3 cellular contexts compared by ENCODE assay signal in genomic region chr9:127509261-127509954, GRCh38.
A peak's percentile ranks its signal among the peaks of the same experiment; 100 is the strongest.
TF ChIP-seq lines count a peak whose summit lies in the region.

No MANE protein-coding gene starts in this region.

TF ChIP-seq in IMR-90, 13 proteins besides CTCF, POLR2A, EP300 and RAD21:
- no peak for TF ChIP-seq CEBPB (IDR thresholded peaks at IDR 0.05; ENCODE audit: low read depth, low read length)
- TF ChIP-seq, protein P1, sequence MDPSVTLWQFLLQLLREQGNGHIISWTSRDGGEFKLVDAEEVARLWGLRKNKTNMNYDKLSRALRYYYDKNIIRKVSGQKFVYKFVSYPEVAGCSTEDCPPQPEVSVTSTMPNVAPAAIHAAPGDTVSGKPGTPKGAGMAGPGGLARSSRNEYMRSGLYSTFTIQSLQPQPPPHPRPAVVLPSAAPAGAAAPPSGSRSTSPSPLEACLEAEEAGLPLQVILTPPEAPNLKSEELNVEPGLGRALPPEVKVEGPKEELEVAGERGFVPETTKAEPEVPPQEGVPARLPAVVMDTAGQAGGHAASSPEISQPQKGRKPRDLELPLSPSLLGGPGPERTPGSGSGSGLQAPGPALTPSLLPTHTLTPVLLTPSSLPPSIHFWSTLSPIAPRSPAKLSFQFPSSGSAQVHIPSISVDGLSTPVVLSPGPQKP (IDR thresholded peaks at IDR 0.05; ENCODE audit: borderline replicate concordance, low read depth, low read length): no peak
- no peak for TF ChIP-seq MAFK (IDR thresholded peaks at IDR 0.05; ENCODE audit: low read depth, low read length)
- no peak for TF ChIP-seq RCOR1 (IDR thresholded peaks at IDR 0.05; ENCODE audit: insufficient replicate concordance, low read length)
- no peak for TF ChIP-seq MAZ (IDR thresholded peaks at IDR 0.05; ENCODE audit: borderline replicate concordance, low read depth, low read length)
- TF ChIP-seq RFX5 (IDR thresholded peaks at IDR 0.05; ENCODE audit: low read depth, low read length): no peak

TF ChIP-seq in H1, 55 proteins besides CTCF, POLR2A, EP300 and RAD21:
- TF ChIP-seq SIRT6 (IDR thresholded peaks at IDR 0.05; ENCODE audit: low read length) (no peak), NANOG (IDR thresholded peaks at IDR 0.05; ENCODE audit: insufficient read depth, low read depth, low read length, poor library complexity, severe bottlenecking) (no peak), KDM1A (IDR thresholded peaks at IDR 0.05; ENCODE audit: borderline replicate concordance, low read length) (peak; percentile 54; the same call in 1 of the 2 replicates), TBP (IDR thresholded peaks at IDR 0.05; ENCODE audit: low read depth, low read length) (no peak)
TF ChIP-seq in H1: peak in this region for 1.

TF ChIP-seq in liver, 16 proteins besides CTCF, POLR2A, EP300 and RAD21:
- TF ChIP-seq RXRA (IDR thresholded peaks at IDR 0.05): peak; percentile 63 to 68
- TF ChIP-seq, protein P2, sequence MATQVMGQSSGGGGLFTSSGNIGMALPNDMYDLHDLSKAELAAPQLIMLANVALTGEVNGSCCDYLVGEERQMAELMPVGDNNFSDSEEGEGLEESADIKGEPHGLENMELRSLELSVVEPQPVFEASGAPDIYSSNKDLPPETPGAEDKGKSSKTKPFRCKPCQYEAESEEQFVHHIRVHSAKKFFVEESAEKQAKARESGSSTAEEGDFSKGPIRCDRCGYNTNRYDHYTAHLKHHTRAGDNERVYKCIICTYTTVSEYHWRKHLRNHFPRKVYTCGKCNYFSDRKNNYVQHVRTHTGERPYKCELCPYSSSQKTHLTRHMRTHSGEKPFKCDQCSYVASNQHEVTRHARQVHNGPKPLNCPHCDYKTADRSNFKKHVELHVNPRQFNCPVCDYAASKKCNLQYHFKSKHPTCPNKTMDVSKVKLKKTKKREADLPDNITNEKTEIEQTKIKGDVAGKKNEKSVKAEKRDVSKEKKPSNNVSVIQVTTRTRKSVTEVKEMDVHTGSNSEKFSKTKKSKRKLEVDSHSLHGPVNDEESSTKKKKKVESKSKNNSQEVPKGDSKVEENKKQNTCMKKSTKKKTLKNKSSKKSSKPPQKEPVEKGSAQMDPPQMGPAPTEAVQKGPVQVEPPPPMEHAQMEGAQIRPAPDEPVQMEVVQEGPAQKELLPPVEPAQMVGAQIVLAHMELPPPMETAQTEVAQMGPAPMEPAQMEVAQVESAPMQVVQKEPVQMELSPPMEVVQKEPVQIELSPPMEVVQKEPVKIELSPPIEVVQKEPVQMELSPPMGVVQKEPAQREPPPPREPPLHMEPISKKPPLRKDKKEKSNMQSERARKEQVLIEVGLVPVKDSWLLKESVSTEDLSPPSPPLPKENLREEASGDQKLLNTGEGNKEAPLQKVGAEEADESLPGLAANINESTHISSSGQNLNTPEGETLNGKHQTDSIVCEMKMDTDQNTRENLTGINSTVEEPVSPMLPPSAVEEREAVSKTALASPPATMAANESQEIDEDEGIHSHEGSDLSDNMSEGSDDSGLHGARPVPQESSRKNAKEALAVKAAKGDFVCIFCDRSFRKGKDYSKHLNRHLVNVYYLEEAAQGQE (IDR thresholded peaks at IDR 0.05): no peak
- TF ChIP-seq YY1 (IDR thresholded peaks at IDR 0.05): no peak
- TF ChIP-seq TAF1 (conservative IDR thresholded peaks at IDR 0.05): no peak
- peak; percentile 31 for TF ChIP-seq SP1 (IDR thresholded peaks at IDR 0.05)
- no peak for TF ChIP-seq HNF4A (conservative IDR thresholded peaks at IDR 0.05)
- no peak for TF ChIP-seq JUND (IDR thresholded peaks at IDR 0.05)
- TF ChIP-seq HNF4G (IDR thresholded peaks at IDR 0.05): no peak
- peak; percentile 92 for TF ChIP-seq NR2F2 (IDR thresholded peaks at IDR 0.05)
